Comparison of ENCODE assay signal across 8 cellular contexts in genomic region chr10:102055647-102056419, GRCh38. TPM values are rescaled to one million over a fixed set of nuclear protein-coding genes. Genes with fewer than 3 reads are reported as not detected.
DNase-seq lines count a peak whose midpoint lies in the region; ATAC-seq and TF ChIP-seq lines count a peak whose summit lies in the region.

TSS of gene ARMH3 (minus strand) at chr10:102056173. CDS start at chr10:102040114, 16,059 bp downstream.

- peak within 1 kb of the TSS; percentile 89 for H3K27ac ChIP-seq in trophoblast cell (ENCODE audit: low read depth, low read length)
- peak within 1 kb of the TSS; percentile 91 to 95 (median 94) for H3K27ac ChIP-seq in transverse colon

- H3K14ac ChIP-seq in trophoblast cell (ENCODE audit: low read length): peak within 1 kb of the TSS; percentile 86

- H2BK12ac ChIP-seq in trophoblast cell (ENCODE audit: low read length): peak within 1 kb of the TSS; percentile 24

- WGBS in trophoblast cell (ENCODE audit: extremely low coverage, insufficient coverage, insufficient read length): no CpG with 5 or more reads among the region's 79 CpGs
- WGBS in transverse colon (ENCODE audit: low coverage in 1 of 2), 2 donors: 0 to 2% methylated on average over 3 to 64 of the region's 79 CpGs

- no peaks in the 10 kb centered on the region for H3K9me3 ChIP-seq in trophoblast cell (ENCODE audit: insufficient read depth, low read depth, low read length)
- H3K9me3 ChIP-seq in transverse colon: no peaks in the 10 kb centered on the region

- no peak for TF ChIP-seq EP300 in transverse colon (IDR thresholded peaks at IDR 0.05; ENCODE audit: low read depth)

- peak within 1 kb of the TSS; percentile 23 for H2AK5ac ChIP-seq in trophoblast cell (ENCODE audit: low read length)

- H3K27me3 ChIP-seq in trophoblast cell (ENCODE audit: insufficient read depth, low read length) (no peaks in the 10 kb centered on the region), transverse colon (no peaks in the 10 kb centered on the region)

- DNase-seq in NCI-H128 (lab: John Stamatoyannopoulos, UW; ENCODE audit: unreplicated experiment) (peak; percentile 83), SW480 (ENCODE audit: low spot score) (peak; percentile 96), cardiac septum (ENCODE audit: low spot score) (peak; percentile 94), trophoblast cell (peak; percentile 96 to 99), transverse colon (peak; percentile 93)
- peak; percentile 89 for DNase-seq in activated naive CD8-positive, alpha-beta T cell treated with anti-CD3 and anti-CD28 coated beads, Interleukin-2, amount 50 U/mL, for 24 hours

- H3K4me1 ChIP-seq in trophoblast cell (ENCODE audit: control insufficient read depth in 1 of 2, insufficient read depth in 2 of 2, low read length in 2 of 2) (peaks cover 0 to 7% of the 10 kb centered on the region in 2 experiments), transverse colon (peaks cover 5 to 35% (median 15%) of the 10 kb centered on the region in 4 donors)

- intact Hi-C loops in cardiac septum (cut with DNase I) (loop anchor here (1.0 to 2.0 kb wide), 2 partner anchors 9 to 59 kb away; partner anchors contain the start of gene HPS6), transverse colon (cut with DNase I; ENCODE audit: low total_unique reads) (no loop called here)

- H4K91ac ChIP-seq in trophoblast cell (ENCODE audit: low read depth, low read length): peak within 1 kb of the TSS; percentile 94

- H3K18ac ChIP-seq in trophoblast cell (ENCODE audit: low read length): peak within 1 kb of the TSS; percentile 87

- peaks cover 2% of the 10 kb centered on the region for H3K36me3 Mint-ChIP-seq in activated naive CD8-positive, alpha-beta T cell treated with anti-CD3 and anti-CD28 coated beads, Interleukin-2, amount 50 U/mL, for 24 hours (ENCODE audit: low read depth)

- H3K27me3 Mint-ChIP-seq in activated naive CD8-positive, alpha-beta T cell treated with anti-CD3 and anti-CD28 coated beads, Interleukin-2, amount 50 U/mL, for 24 hours: no peaks in the 10 kb centered on the region

- peak within 1 kb of the TSS; percentile 79 for H2BK120ac ChIP-seq in trophoblast cell (ENCODE audit: insufficient read depth, low read length, poor library complexity)

- peak within 1 kb of the TSS; percentile 87 for H3K9ac ChIP-seq in trophoblast cell (ENCODE audit: low read length)

- H3K4me1 Mint-ChIP-seq in activated naive CD8-positive, alpha-beta T cell treated with anti-CD3 and anti-CD28 coated beads, Interleukin-2, amount 50 U/mL, for 24 hours: peaks cover 48% of the 10 kb centered on the region

- peaks cover 7% of the 10 kb centered on the region for H3K79me2 ChIP-seq in trophoblast cell (ENCODE audit: control insufficient read depth, insufficient read depth, low read length, poor library complexity)

- H3K36me3 ChIP-seq in trophoblast cell (ENCODE audit: control insufficient read depth in 1 of 2, insufficient read depth in 2 of 2, low read length in 2 of 2) (no peaks in the 10 kb centered on the region), transverse colon (no peaks in the 10 kb centered on the region)

- H3K23ac ChIP-seq in trophoblast cell (ENCODE audit: low read length): no peak within 1 kb of the TSS

- in situ Hi-C loops in transverse colon (cut with MboI; ENCODE audit: low pct_ligation_motif_present in 1 of 4, low pct_unique_long_range_greater_than_20kb in 1 of 4, low sequenced_read_pairs in 3 of 4): no loop called here

- H3K79me1 ChIP-seq in trophoblast cell (ENCODE audit: low read length): peaks cover 8% of the 10 kb centered on the region

- H2BK5ac ChIP-seq in trophoblast cell (ENCODE audit: low read depth, low read length, poor library complexity): peak within 1 kb of the TSS; percentile 86

- peak; percentile 40 for TF ChIP-seq POLR2A in GM10847 (IDR thresholded peaks at IDR 0.05; ENCODE audit: extremely low read depth, insufficient read length)
- peak; percentile 73 for TF ChIP-seq POLR2A in transverse colon (IDR thresholded peaks at IDR 0.05)

- H3K27ac Mint-ChIP-seq in activated naive CD8-positive, alpha-beta T cell treated with anti-CD3 and anti-CD28 coated beads, Interleukin-2, amount 50 U/mL, for 24 hours: peak within 1 kb of the TSS; percentile 87

- H2AFZ ChIP-seq in trophoblast cell (ENCODE audit: insufficient read depth, low read length, poor library complexity): peak within 1 kb of the TSS; percentile 94

- H4K12ac ChIP-seq in trophoblast cell (ENCODE audit: low read depth, low read length): peak within 1 kb of the TSS; percentile 99

- peak within 1 kb of the TSS; percentile 82 for H3K4ac ChIP-seq in trophoblast cell (ENCODE audit: low read depth, low read length)

- H3K4me3 Mint-ChIP-seq in activated naive CD8-positive, alpha-beta T cell treated with anti-CD3 and anti-CD28 coated beads, Interleukin-2, amount 50 U/mL, for 24 hours: peak within 1 kb of the TSS; percentile 94

- peak within 1 kb of the TSS; percentile 67 for H3K4me2 ChIP-seq in trophoblast cell (ENCODE audit: low read length)

- peak within 1 kb of the TSS; percentile 99 for H4K8ac ChIP-seq in trophoblast cell (ENCODE audit: low read depth, low read length)

- ATAC-seq in HG02642 (IDR thresholded peaks at IDR 0.05; ENCODE audit: poor library complexity, unreplicated experiment): peak; percentile 93
- peak; percentile 99 for ATAC-seq in activated naive CD8-positive, alpha-beta T cell treated with anti-CD3 and anti-CD28 coated beads, Interleukin-2, amount 50 U/mL, for 24 hours

- H3K4me3 ChIP-seq in trophoblast cell (ENCODE audit: low read depth, low read length): peak within 1 kb of the TSS; percentile 89
- peak within 1 kb of the TSS; percentile 63 to 77 (median 70) for H3K4me3 ChIP-seq in transverse colon

- peak in 2 of 5 experiments; percentile 21 to 47 for TF ChIP-seq CTCF in transverse colon (IDR thresholded peaks at IDR 0.05)

- H3K9me3 Mint-ChIP-seq in activated naive CD8-positive, alpha-beta T cell treated with anti-CD3 and anti-CD28 coated beads, Interleukin-2, amount 50 U/mL, for 24 hours: no peaks in the 10 kb centered on the region

RNA-seq across cellular contexts. Expression of gene ARMH3, which starts in this region (rescaled TPM):
- total RNA-seq in cardiac septum (50.4 TPM), transverse colon (10 to 100 TPM; 11.5 to 29.7 (median 19.5) TPM)
- 10.0 and 11.2 TPM in 2 replicates for polyA plus RNA-seq in trophoblast cell (2013)

Comparison
In these comparisons a context has a peak if more than half of its experiments do, and no peak if none do; other contexts are left out.
1. Peak in every context shown above with its lines: DNase-seq, ATAC-seq, H3K4me3 ChIP-seq and H3K27ac ChIP-seq.